Comparison of ENCODE assay signal across 8 cellular contexts in genomic region chr10:24724381-24725228, GRCh38. TPM values are rescaled to one million over a fixed set of nuclear protein-coding genes. Genes with fewer than 3 reads are reported as not detected.
DNase-seq lines count a peak whose midpoint lies in the region; ATAC-seq and TF ChIP-seq lines count a peak whose summit lies in the region.

No MANE protein-coding gene starts in this region.

- peak overlapping the region; percentile 89 for H3K9ac ChIP-seq in PC-3 (ENCODE audit: low read length)
- peak overlapping the region; percentile 89 to 96 for H3K9ac ChIP-seq in mucosa of rectum (ENCODE audit: low read depth in 1 of 2, low read length in 2 of 2)

- H3K9me3 ChIP-seq in PC-3 (ENCODE audit: low read length): no peaks in the 10 kb centered on the region
- H3K9me3 ChIP-seq in esophagus (ENCODE audit: control insufficient read depth in 2 of 2, insufficient read depth in 1 of 2, low read depth in 1 of 2, low read length in 1 of 2): no peaks in the 10 kb centered on the region
- H3K9me3 ChIP-seq in mucosa of rectum (ENCODE audit: control insufficient read depth in 2 of 2, low read length in 2 of 2): no peaks in the 10 kb centered on the region

- POLR2A ChIA-PET in PC-3 (lab: Charles Lee; ENCODE audit: unreplicated experiment): interaction anchor here (0.5 to 1.2 kb wide), 2 partner anchors 99 to 101 kb away, joined by 3 to 4 read pairs; no protein-coding TSS in a partner anchor

- intact Hi-C loops in PC-3 (cut with micrococcal nuclease): loop anchor here (1.0 to 5.0 kb wide), 7 partner anchors 81 to 358 kb away; no protein-coding TSS in a partner anchor

- H3K9me3 Mint-ChIP-seq in activated T-cell treated with anti-CD3 and anti-CD28 coated beads, Interleukin-2, amount 50 U/mL, for 24 hours: no peaks in the 10 kb centered on the region

- 0 out of 2 replicates have a peak, but pooled peaks cover 4% of the 10 kb centered on the region for H3K4me1 ChIP-seq in PC-3 (ENCODE audit: insufficient read depth, low read length)
- peaks cover 0 to 5% of the 10 kb centered on the region in 2 donors for H3K4me1 ChIP-seq in esophagus (ENCODE audit: control insufficient read depth in 2 of 2, insufficient read depth in 2 of 2, low read length in 1 of 2)
- H3K4me1 ChIP-seq in mucosa of rectum (ENCODE audit: control insufficient read depth in 2 of 2, insufficient read depth in 2 of 2, low read length in 2 of 2): peaks cover 8 to 24% of the 10 kb centered on the region in 2 donors

- H3K9me2 ChIP-seq in PC-3 (replicated peaks; ENCODE audit: low read length): no peaks in the 10 kb centered on the region

- no peaks in the 10 kb centered on the region for H3K27me3 Mint-ChIP-seq in activated T-cell treated with anti-CD3 and anti-CD28 coated beads, Interleukin-2, amount 50 U/mL, for 24 hours

- peak overlapping the region; percentile 91 for H3K27ac Mint-ChIP-seq in activated T-cell treated with anti-CD3 and anti-CD28 coated beads, Interleukin-2, amount 50 U/mL, for 24 hours

- no peaks in the 10 kb centered on the region for H3K27me3 ChIP-seq in PC-3 (ENCODE audit: low read length)
- H3K27me3 ChIP-seq in esophagus (ENCODE audit: control insufficient read depth in 1 of 2, insufficient read depth in 2 of 2, low read length in 2 of 2): no peaks in the 10 kb centered on the region
- H3K27me3 ChIP-seq in mucosa of rectum (ENCODE audit: control insufficient read depth in 2 of 2, insufficient read depth in 2 of 2, low read length in 2 of 2): no peaks in the 10 kb centered on the region

- CTCF ChIA-PET in PC-3 (lab: Charles Lee): interaction anchor here (1.0 kb wide), 1 partner anchor 221 kb away, joined by 3 read pairs; no protein-coding TSS in a partner anchor

- 2 to 3% methylated on average over 51 to 52 of the region's 52 CpGs for WGBS in esophagus, 2 donors

- DNase-seq in DMS53 (lab: John Stamatoyannopoulos, UW) (peak; percentile 99), PC-3 (peak; percentile 94)
- peak; percentile 97 for DNase-seq in Jurkat, Clone E6-1 (ENCODE audit: low read depth, low spot score)
- DNase-seq in activated T-cell treated with anti-CD3 and anti-CD28 coated beads, Interleukin-2, amount 50 U/mL, for 24 hours: peak; percentile 97
- DNase-seq in stimulated activated CD8-positive, alpha-beta memory T cell treated with anti-CD3 and anti-CD28 coated beads, Interleukin-4, amount 100 ng/mL, for 4 hours (ENCODE audit: low read depth in 2 of 2, low spot score in 1 of 2): peak; percentile 91 to 94

- H3K27ac ChIP-seq in PC-3 (ENCODE audit: low read length): peak overlapping the region; percentile 72
- peak overlapping the region; percentile 93 to 97 for H3K27ac ChIP-seq in esophagus (ENCODE audit: low read depth in 2 of 2, low read length in 1 of 2)
- H3K27ac ChIP-seq in mucosa of rectum (ENCODE audit: low read depth in 2 of 2, low read length in 2 of 2): peak overlapping the region; percentile 97 to 98

- peak overlapping the region; percentile 76 for H3K4me3 ChIP-seq in Jurkat, Clone E6-1 (ENCODE audit: low read length)
- H3K4me3 ChIP-seq in PC-3 (ENCODE audit: low read length): peak overlapping the region; percentile 94
- peak overlapping the region; percentile 48 to 70 for H3K4me3 ChIP-seq in esophagus (ENCODE audit: low read depth in 1 of 2, low read length in 2 of 2)
- H3K4me3 ChIP-seq in mucosa of rectum (ENCODE audit: low read length in 2 of 2): peak overlapping the region; percentile 94 to 97

- peaks cover 5% of the 10 kb centered on the region for H3K36me3 Mint-ChIP-seq in activated T-cell treated with anti-CD3 and anti-CD28 coated beads, Interleukin-2, amount 50 U/mL, for 24 hours (ENCODE audit: low read depth)

- H3K4me3 Mint-ChIP-seq in activated T-cell treated with anti-CD3 and anti-CD28 coated beads, Interleukin-2, amount 50 U/mL, for 24 hours: peak overlapping the region; percentile 83

- peak overlapping the region; percentile 91 for H3K4me2 ChIP-seq in PC-3 (ENCODE audit: low read length)

- ATAC-seq in GM21717 (IDR thresholded peaks at IDR 0.05; ENCODE audit: unreplicated experiment) (peak; percentile 89), PC-3 (peak; percentile 73)

- no peaks in the 10 kb centered on the region for H3F3A ChIP-seq in PC-3 (ENCODE audit: low read length, unreplicated experiment)

- peaks cover 25% of the 10 kb centered on the region for H3K4me1 Mint-ChIP-seq in activated T-cell treated with anti-CD3 and anti-CD28 coated beads, Interleukin-2, amount 50 U/mL, for 24 hours (ENCODE audit: low read depth)

- 0 out of 2 replicates have a peak, but pooled peaks cover 6% of the 10 kb centered on the region for H3K36me3 ChIP-seq in PC-3 (ENCODE audit: low read depth, low read length)
- H3K36me3 ChIP-seq in esophagus (ENCODE audit: control insufficient read depth in 2 of 2, insufficient read depth in 2 of 2, low read length in 1 of 2): no peaks in the 10 kb centered on the region
- no peaks in the 10 kb centered on the region for H3K36me3 ChIP-seq in mucosa of rectum (ENCODE audit: control insufficient read depth in 2 of 2, insufficient read depth in 2 of 2, low read length in 2 of 2)

- BruUV-seq in PC-3 (replicated peaks; lab: Mats Ljungman, UMichigan): no TSS peak

- H4K20me1 ChIP-seq in PC-3 (ENCODE audit: low read length): peaks cover 17% of the 10 kb centered on the region

- peak overlapping the region; percentile 79 for H2AFZ ChIP-seq in PC-3 (ENCODE audit: low read length)

- TF ChIP-seq CTCF in PC-3 (conservative IDR thresholded peaks at IDR 0.05; ENCODE audit: low read depth, low read length): no peak

- H3K79me2 ChIP-seq in PC-3 (ENCODE audit: low read length): peaks cover 35% of the 10 kb centered on the region

RNA-seq across cellular contexts. Expression of gene ARHGAP21, which starts 0.9 kb away (rescaled TPM):
- 17.7 TPM for polyA plus RNA-seq in Jurkat, Clone E6-1 (2012; ENCODE audit: insufficient read depth, insufficient read length)
- 51.4 and 52.6 TPM in 2 replicates for total RNA-seq in PC-3 (2014; rRNA removed)
- 1 to 10 TPM; 8.3 to 9.7 TPM for polyA plus RNA-seq in esophagus

Comparison
In these comparisons a context has a peak if more than half of its experiments do, and no peak if none do; other contexts are left out.
1. Peak in every context shown above with its lines: DNase-seq, ATAC-seq, H3K4me3 ChIP-seq and H3K27ac ChIP-seq.